Comparison of ENCODE assay signal across 1 cellular context in the genomic region with DNA sequence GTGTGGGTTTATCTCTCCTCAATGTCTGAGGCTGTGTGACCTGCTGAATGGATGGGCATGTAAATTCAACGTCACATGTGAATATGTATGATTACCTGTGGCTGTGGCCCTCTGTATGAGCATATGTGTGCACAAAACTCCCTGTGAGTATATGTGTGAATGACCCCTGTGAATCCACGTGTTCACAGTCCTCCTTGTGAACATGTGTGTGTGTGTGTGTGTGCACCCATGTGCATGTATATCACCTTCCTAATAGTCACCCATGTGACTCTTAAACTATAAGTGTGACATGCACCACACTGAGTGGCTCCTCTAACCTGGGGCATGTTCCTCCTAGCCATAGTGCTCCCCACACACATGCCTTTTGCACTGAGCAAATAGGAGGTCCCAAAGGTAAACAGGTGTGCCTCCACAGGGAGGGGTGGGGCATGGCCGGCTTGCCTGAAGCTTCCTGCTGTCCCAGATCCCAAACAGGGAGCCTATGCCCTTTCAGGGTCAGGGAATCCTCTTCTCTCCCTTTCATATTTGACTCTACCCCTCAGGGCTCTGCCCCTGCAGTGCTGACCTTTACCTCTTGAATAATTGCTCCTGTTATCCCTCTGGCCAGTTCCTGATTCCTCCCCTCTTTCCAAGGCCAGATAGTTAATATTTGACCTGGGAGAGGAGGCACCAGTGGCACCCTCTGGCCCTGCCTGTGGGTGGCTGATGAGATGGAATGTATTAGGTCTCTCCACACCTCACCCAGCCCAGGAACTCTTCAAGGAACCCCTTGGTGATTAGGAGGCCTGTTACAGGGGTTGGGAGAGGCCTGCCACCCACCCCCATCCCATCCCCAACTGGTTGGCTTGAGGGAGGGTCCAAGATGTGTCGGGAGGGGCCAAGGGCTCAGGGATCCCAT.
TF ChIP-seq lines count a peak whose summit lies in the region.

No MANE protein-coding gene starts in this region.

TF ChIP-seq in HepG2, 621 proteins besides CTCF, POLR2A, EP300 and RAD21 (continued from another document and continues in another):
- TF ChIP-seq THAP9 (CRISPR knock-in tag; IDR thresholded peaks at IDR 0.05; ENCODE audit: borderline replicate concordance), result no peak
- no peak for TF ChIP-seq ZNF672 (CRISPR knock-in tag; IDR thresholded peaks at IDR 0.05)
- TF ChIP-seq ZNF350 (CRISPR knock-in tag; IDR thresholded peaks at IDR 0.05; ENCODE audit: borderline replicate concordance, low read depth), result no peak; the same call in 1 of the 2 replicates
- peak; percentile 80; the same call in 1 of the 2 replicates for TF ChIP-seq FOXK2 (IDR thresholded peaks at IDR 0.05)
- no peak for TF ChIP-seq NFE2 (CRISPR knock-in tag; IDR thresholded peaks at IDR 0.05)
- peak; percentile 83; the same call in 1 of the 2 replicates for TF ChIP-seq MED13 (CRISPR knock-in tag; IDR thresholded peaks at IDR 0.05)
- no peak for TF ChIP-seq PCBP2 (optimal IDR thresholded peaks at IDR 0.05; ENCODE audit: low read depth, low read length, poor library complexity, severe bottlenecking)
- TF ChIP-seq HMG20B (CRISPR knock-in tag; conservative IDR thresholded peaks at IDR 0.05), result peak; percentile 93
- TF ChIP-seq, protein P1, sequence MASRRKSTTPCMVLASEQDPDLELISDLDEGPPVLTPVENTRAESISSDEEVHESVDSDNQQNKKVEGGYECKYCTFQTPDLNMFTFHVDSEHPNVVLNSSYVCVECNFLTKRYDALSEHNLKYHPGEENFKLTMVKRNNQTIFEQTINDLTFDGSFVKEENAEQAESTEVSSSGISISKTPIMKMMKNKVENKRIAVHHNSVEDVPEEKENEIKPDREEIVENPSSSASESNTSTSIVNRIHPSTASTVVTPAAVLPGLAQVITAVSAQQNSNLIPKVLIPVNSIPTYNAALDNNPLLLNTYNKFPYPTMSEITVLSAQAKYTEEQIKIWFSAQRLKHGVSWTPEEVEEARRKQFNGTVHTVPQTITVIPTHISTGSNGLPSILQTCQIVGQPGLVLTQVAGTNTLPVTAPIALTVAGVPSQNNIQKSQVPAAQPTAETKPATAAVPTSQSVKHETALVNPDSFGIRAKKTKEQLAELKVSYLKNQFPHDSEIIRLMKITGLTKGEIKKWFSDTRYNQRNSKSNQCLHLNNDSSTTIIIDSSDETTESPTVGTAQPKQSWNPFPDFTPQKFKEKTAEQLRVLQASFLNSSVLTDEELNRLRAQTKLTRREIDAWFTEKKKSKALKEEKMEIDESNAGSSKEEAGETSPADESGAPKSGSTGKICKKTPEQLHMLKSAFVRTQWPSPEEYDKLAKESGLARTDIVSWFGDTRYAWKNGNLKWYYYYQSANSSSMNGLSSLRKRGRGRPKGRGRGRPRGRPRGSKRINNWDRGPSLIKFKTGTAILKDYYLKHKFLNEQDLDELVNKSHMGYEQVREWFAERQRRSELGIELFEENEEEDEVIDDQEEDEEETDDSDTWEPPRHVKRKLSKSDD (CRISPR knock-in tag; IDR thresholded peaks at IDR 0.05; ENCODE audit: low read depth), result no peak
- no peak for TF ChIP-seq ZNF619 (CRISPR knock-in tag; IDR thresholded peaks at IDR 0.05)
- no peak for TF ChIP-seq IKZF1 (IDR thresholded peaks at IDR 0.05)
- TF ChIP-seq ZNF580 (CRISPR knock-in tag; IDR thresholded peaks at IDR 0.05; ENCODE audit: borderline replicate concordance, low read depth), result peak; percentile 71; the same call in 1 of the 2 replicates
- peak; percentile 56; the same call in 1 of the 2 replicates for TF ChIP-seq GATAD1 (CRISPR knock-in tag; IDR thresholded peaks at IDR 0.05)
- TF ChIP-seq MZF1 (CRISPR knock-in tag; IDR thresholded peaks at IDR 0.05; ENCODE audit: borderline replicate concordance), result no peak
- no peak for TF ChIP-seq ZNF260 (CRISPR knock-in tag; IDR thresholded peaks at IDR 0.05; ENCODE audit: borderline replicate concordance, low read depth)
- TF ChIP-seq, protein P2, sequence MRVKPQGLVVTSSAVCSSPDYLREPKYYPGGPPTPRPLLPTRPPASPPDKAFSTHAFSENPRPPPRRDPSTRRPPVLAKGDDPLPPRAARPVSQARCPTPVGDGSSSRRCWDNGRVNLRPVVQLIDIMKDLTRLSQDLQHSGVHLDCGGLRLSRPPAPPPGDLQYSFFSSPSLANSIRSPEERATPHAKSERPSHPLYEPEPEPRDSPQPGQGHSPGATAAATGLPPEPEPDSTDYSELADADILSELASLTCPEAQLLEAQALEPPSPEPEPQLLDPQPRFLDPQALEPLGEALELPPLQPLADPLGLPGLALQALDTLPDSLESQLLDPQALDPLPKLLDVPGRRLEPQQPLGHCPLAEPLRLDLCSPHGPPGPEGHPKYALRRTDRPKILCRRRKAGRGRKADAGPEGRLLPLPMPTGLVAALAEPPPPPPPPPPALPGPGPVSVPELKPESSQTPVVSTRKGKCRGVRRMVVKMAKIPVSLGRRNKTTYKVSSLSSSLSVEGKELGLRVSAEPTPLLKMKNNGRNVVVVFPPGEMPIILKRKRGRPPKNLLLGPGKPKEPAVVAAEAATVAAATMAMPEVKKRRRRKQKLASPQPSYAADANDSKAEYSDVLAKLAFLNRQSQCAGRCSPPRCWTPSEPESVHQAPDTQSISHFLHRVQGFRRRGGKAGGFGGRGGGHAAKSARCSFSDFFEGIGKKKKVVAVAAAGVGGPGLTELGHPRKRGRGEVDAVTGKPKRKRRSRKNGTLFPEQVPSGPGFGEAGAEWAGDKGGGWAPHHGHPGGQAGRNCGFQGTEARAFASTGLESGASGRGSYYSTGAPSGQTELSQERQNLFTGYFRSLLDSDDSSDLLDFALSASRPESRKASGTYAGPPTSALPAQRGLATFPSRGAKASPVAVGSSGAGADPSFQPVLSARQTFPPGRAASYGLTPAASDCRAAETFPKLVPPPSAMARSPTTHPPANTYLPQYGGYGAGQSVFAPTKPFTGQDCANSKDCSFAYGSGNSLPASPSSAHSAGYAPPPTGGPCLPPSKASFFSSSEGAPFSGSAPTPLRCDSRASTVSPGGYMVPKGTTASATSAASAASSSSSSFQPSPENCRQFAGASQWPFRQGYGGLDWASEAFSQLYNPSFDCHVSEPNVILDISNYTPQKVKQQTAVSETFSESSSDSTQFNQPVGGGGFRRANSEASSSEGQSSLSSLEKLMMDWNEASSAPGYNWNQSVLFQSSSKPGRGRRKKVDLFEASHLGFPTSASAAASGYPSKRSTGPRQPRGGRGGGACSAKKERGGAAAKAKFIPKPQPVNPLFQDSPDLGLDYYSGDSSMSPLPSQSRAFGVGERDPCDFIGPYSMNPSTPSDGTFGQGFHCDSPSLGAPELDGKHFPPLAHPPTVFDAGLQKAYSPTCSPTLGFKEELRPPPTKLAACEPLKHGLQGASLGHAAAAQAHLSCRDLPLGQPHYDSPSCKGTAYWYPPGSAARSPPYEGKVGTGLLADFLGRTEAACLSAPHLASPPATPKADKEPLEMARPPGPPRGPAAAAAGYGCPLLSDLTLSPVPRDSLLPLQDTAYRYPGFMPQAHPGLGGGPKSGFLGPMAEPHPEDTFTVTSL (CRISPR knock-in tag; IDR thresholded peaks at IDR 0.05; ENCODE audit: borderline replicate concordance), result peak; percentile 37; the same call in 1 of the 2 replicates
- TF ChIP-seq RNF2 (conservative IDR thresholded peaks at IDR 0.05; ENCODE audit: low read depth), result no peak
- 0 out of 2 replicates have a peak, but pooled peaks have one; percentile 33 for TF ChIP-seq ZNF333 (CRISPR knock-in tag; IDR thresholded peaks at IDR 0.05; ENCODE audit: borderline replicate concordance)
- no peak for TF ChIP-seq ADNP (CRISPR knock-in tag; IDR thresholded peaks at IDR 0.05)
- TF ChIP-seq GTF2F1 (IDR thresholded peaks at IDR 0.05; ENCODE audit: low read length), result no peak
- TF ChIP-seq ZNF768 (CRISPR knock-in tag; IDR thresholded peaks at IDR 0.05), result no peak
- TF ChIP-seq TOE1 (CRISPR knock-in tag; IDR thresholded peaks at IDR 0.05), result 0 out of 2 replicates have a peak, but pooled peaks have one; percentile 64
- 0 out of 2 replicates have a peak, but pooled peaks have one; percentile 46 for TF ChIP-seq MAZ (IDR thresholded peaks at IDR 0.05; ENCODE audit: borderline replicate concordance, low read depth, low read length)
- peak; percentile 75 for TF ChIP-seq MAZ (CRISPR knock-in tag; IDR thresholded peaks at IDR 0.05; ENCODE audit: low read depth)
- TF ChIP-seq YEATS4 (CRISPR knock-in tag; IDR thresholded peaks at IDR 0.05; ENCODE audit: borderline replicate concordance), result peak; percentile 65
- TF ChIP-seq, protein P3, sequence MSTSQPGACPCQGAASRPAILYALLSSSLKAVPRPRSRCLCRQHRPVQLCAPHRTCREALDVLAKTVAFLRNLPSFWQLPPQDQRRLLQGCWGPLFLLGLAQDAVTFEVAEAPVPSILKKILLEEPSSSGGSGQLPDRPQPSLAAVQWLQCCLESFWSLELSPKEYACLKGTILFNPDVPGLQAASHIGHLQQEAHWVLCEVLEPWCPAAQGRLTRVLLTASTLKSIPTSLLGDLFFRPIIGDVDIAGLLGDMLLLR (CRISPR knock-in tag; IDR thresholded peaks at IDR 0.05), result no peak
- TF ChIP-seq, protein P4, sequence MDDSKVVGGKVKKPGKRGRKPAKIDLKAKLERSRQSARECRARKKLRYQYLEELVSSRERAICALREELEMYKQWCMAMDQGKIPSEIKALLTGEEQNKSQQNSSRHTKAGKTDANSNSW (CRISPR knock-in tag; IDR thresholded peaks at IDR 0.05; ENCODE audit: borderline replicate concordance), result no peak
- TF ChIP-seq ZNF496 (CRISPR knock-in tag; IDR thresholded peaks at IDR 0.05; ENCODE audit: insufficient replicate concordance), result no peak
- TF ChIP-seq SP4 (CRISPR knock-in tag; IDR thresholded peaks at IDR 0.05), result peak; percentile 79
- peak; percentile 43; the same call in 1 of the 2 replicates for TF ChIP-seq ZNF451 (CRISPR knock-in tag; IDR thresholded peaks at IDR 0.05)
- TF ChIP-seq ZNF136 (CRISPR knock-in tag; IDR thresholded peaks at IDR 0.05; ENCODE audit: low read depth), result 0 out of 2 replicates have a peak, but pooled peaks have one; percentile 83
- TF ChIP-seq ZNF784 (CRISPR knock-in tag; IDR thresholded peaks at IDR 0.05; ENCODE audit: borderline replicate concordance), result peak; percentile 43; the same call in 1 of the 2 replicates
- peak; percentile 81; the same call in 1 of the 2 replicates for TF ChIP-seq MEIS2 (CRISPR knock-in tag; IDR thresholded peaks at IDR 0.05)
